Comparison of ENCODE assay signal across 16 cellular contexts in the genomic region with DNA sequence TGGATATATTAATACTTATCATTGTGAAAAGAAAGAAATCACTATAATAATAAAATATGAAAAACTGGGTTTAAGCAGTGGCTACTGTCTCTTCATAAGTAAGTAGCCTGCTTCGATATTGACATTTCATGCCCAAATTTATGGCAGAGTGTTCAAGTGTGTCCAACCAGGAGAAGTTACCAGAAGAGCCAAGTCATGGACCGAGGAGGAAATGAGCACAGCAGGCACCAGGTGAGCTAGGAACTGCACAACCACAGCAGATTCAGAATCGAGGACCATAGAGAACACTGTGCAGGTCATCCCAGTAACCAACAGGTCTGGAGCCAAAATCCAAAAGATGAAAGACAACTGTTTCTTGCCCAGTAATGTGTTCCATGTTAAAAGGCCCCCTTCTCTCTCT.
DNase-seq lines count a peak whose midpoint lies in the region; ATAC-seq and TF ChIP-seq lines count a peak whose summit lies in the region.
"Had no signal": no experiment of that assay in that cellular context is flagged by ENCODE, and none has a peak within 500 bp of the region (broad histone marks: within the 10 kb centered on the region; RNA-seq: fewer than 3 reads in every experiment).

No MANE protein-coding gene starts in this region.

- peak overlapping the region; percentile 20 for H3K27ac Mint-ChIP-seq in neural crest cell (ENCODE audit: unreplicated experiment)
- H3K27ac Mint-ChIP-seq: CD4-positive, alpha-beta memory T cell had no signal

- no peaks in the 10 kb centered on the region for H3K27me3 Mint-ChIP-seq in neural crest cell (ENCODE audit: low read depth)
- H3K27me3 Mint-ChIP-seq: CD4-positive, alpha-beta memory T cell had no signal

- no peaks in the 10 kb centered on the region for H3K4me1 Mint-ChIP-seq in neural crest cell
- H3K4me1 Mint-ChIP-seq: CD4-positive, alpha-beta memory T cell had no signal

- no peak for TF ChIP-seq CTCF in neural crest cell (conservative IDR thresholded peaks at IDR 0.05)
- TF ChIP-seq CTCF in psoas muscle (IDR thresholded peaks at IDR 0.05): no peak
- TF ChIP-seq CTCF in ovary (IDR thresholded peaks at IDR 0.05): no peak

- H3K27me3 ChIP-seq in psoas muscle (ENCODE audit: insufficient read depth in 3 of 3, low read length in 2 of 3) (no peaks in the 10 kb centered on the region), ovary (no peaks in the 10 kb centered on the region)

- intact Hi-C loops in psoas muscle (cut with DNase I): no loop called here
- intact Hi-C loops in ovary (cut with DNase I): no loop called here

- H3K4me1 ChIP-seq in psoas muscle: no peaks in the 10 kb centered on the region
- no peaks in the 10 kb centered on the region for H3K4me1 ChIP-seq in ovary (ENCODE audit: insufficient read depth)

- H3K36me3 Mint-ChIP-seq in neural crest cell (ENCODE audit: low read depth): peaks cover under 1% of the 10 kb centered on the region
- H3K36me3 Mint-ChIP-seq: CD4-positive, alpha-beta memory T cell had no signal

- H3K36me3 ChIP-seq in psoas muscle (ENCODE audit: insufficient read depth in 1 of 2, low read depth in 1 of 2) (no peaks in the 10 kb centered on the region), ovary (no peaks in the 10 kb centered on the region)

- TF ChIP-seq POLR2A in ovary (IDR thresholded peaks at IDR 0.05): no peak

- no peak for ATAC-seq in psoas muscle
- no peak for ATAC-seq in GM21619 (IDR thresholded peaks at IDR 0.05; ENCODE audit: unreplicated experiment)

- no peaks in the 10 kb centered on the region for H3K9me3 ChIP-seq in psoas muscle
- H3K9me3 ChIP-seq in ovary: no peaks in the 10 kb centered on the region

- TF ChIP-seq EP300 in Ishikawa (IDR thresholded peaks at IDR 0.05; ENCODE audit: borderline replicate concordance) (peak; percentile 86), ovary (IDR thresholded peaks at IDR 0.05) (no peak)

- H3K9me3 Mint-ChIP-seq in neural crest cell: peaks cover 3% of the 10 kb centered on the region

- DNase-seq in iPS-NIHi11 (ENCODE audit: low spot score): peak; percentile 32
- no peak for DNase-seq in neural crest cell (ENCODE audit: low read depth, low spot score)
- DNase-seq in psoas muscle: no peak
- DNase-seq in ovary: no peak
- DNase-seq: C1 segment of cervical spinal cord; Calu3; CD4-positive, alpha-beta memory T cell; COR-L47; DMS53; DMS79 treated with DMSO at 0.1 percent for 48 hours; GF-D8; GM23248; H7; HCEC 1CT had no signal

- 0 out of 2 replicates have a peak, but pooled peaks have one; percentile 7 for TF ChIP-seq RAD21 in Ishikawa (IDR thresholded peaks at IDR 0.05; ENCODE audit: low read depth)

- H3K4me3 ChIP-seq in psoas muscle (no peak overlapping the region), ovary (no peak overlapping the region)
- H3K4me3 ChIP-seq: GM23248 had no signal

- H3K27ac ChIP-seq in psoas muscle (no peak overlapping the region), ovary (no peak overlapping the region)
- H3K27ac ChIP-seq: GM23248 had no signal

- WGBS in psoas muscle, 3 donors: 59 to 74% (median 70%) methylated on average over 3 of the region's 3 CpGs
- 70 to 85% (median 83%) methylated on average over 3 of the region's 3 CpGs for WGBS in ovary, 3 donors

- no peak overlapping the region for H3K4me3 Mint-ChIP-seq in neural crest cell
- H3K4me3 Mint-ChIP-seq: CD4-positive, alpha-beta memory T cell had no signal

TF ChIP-seq in Ishikawa, 13 proteins besides CTCF, POLR2A, EP300 and RAD21:
- no peak for TF ChIP-seq YY1 (IDR thresholded peaks at IDR 0.05; ENCODE audit: low read depth)
- TF ChIP-seq CREB1 (IDR thresholded peaks at IDR 0.05; ENCODE audit: low read depth): no peak
- TF ChIP-seq NFIC (IDR thresholded peaks at IDR 0.05): peak; percentile 76
- TF ChIP-seq, protein P1, sequence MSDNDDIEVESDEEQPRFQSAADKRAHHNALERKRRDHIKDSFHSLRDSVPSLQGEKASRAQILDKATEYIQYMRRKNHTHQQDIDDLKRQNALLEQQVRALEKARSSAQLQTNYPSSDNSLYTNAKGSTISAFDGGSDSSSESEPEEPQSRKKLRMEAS (IDR thresholded peaks at IDR 0.05): peak; percentile 64; the same call in 1 of the 2 replicates
- TF ChIP-seq FOXM1 (IDR thresholded peaks at IDR 0.05; ENCODE audit: borderline replicate concordance, low read depth): peak; percentile 58
- peak; percentile 68 for TF ChIP-seq TEAD4 (IDR thresholded peaks at IDR 0.05)
- peak; percentile 80 for TF ChIP-seq TCF12 (IDR thresholded peaks at IDR 0.05; ENCODE audit: low read depth)
- TF ChIP-seq CEBPB (IDR thresholded peaks at IDR 0.05): no peak
